Comparison of ENCODE assay signal across 8 cellular contexts in genomic region chr22:20571531-20572007, GRCh38.
A peak's percentile ranks its signal among the peaks of the same experiment; 100 is the strongest.
DNase-seq lines count a peak whose midpoint lies in the region; ATAC-seq and TF ChIP-seq lines count a peak whose summit lies in the region.

No MANE protein-coding gene starts in this region.

- no peak overlapping the region for H3K27ac ChIP-seq in Peyer's patch

- POLR2A ChIA-PET in activated naive CD8-positive, alpha-beta T cell treated with anti-CD3 and anti-CD28 coated beads, Interleukin-2, amount 10 ng/mL, durations not matched to agents 7 days and 5 days (lab: Charles Lee) = interaction anchor here (2.3 kb wide), 1 partner anchor 14 kb away, joined by 9 read pairs; no protein-coding TSS in a partner anchor

- H3K36me3 Mint-ChIP-seq in activated naive CD8-positive, alpha-beta T cell treated with anti-CD3 and anti-CD28 coated beads, Interleukin-2, amount 10 ng/mL, durations not matched to agents 7 days and 5 days = peaks cover 48% of the 10 kb centered on the region

- H3K27me3 ChIP-seq in Peyer's patch (no peaks in the 10 kb centered on the region), kidney epithelial cell (ENCODE audit: control insufficient read depth, insufficient read depth, low read length) (no peaks in the 10 kb centered on the region)

- peaks cover 0 to 96% (median 0%) of the 10 kb centered on the region in 3 donors for H3K36me3 ChIP-seq in Peyer's patch
- H3K36me3 ChIP-seq in kidney epithelial cell (ENCODE audit: control insufficient read depth, insufficient read depth, low read length) = peaks cover 9% of the 10 kb centered on the region

- H3K9me3 Mint-ChIP-seq in activated naive CD8-positive, alpha-beta T cell treated with anti-CD3 and anti-CD28 coated beads, Interleukin-2, amount 10 ng/mL, durations not matched to agents 7 days and 5 days = no peaks in the 10 kb centered on the region

- no peaks in the 10 kb centered on the region for H3K9me3 ChIP-seq in Peyer's patch

- intact Hi-C loops in sciatic nerve (cut with DNase I) = loop anchor here (10.0 kb wide), 1 partner anchor 147 kb away; no protein-coding TSS in a partner anchor

- DNase-seq in Peyer's patch (peak in 2 of 3 donors; percentile 53 to 73), kidney epithelial cell (ENCODE audit: low read depth) (no peak), sciatic nerve (ENCODE audit: low spot score) (no peak)
- peak; percentile 80 for DNase-seq in activated naive CD8-positive, alpha-beta T cell treated with anti-CD3 and anti-CD28 coated beads, Interleukin-2, amount 10 ng/mL, durations not matched to agents 7 days and 5 days
- DNase-seq in stimulated activated naive CD4-positive, alpha-beta T cell treated with Interleukin-2 at 50 U/mL for 16 hours (lab: John Stamatoyannopoulos, UW) = peak; percentile 36

- no peaks in the 10 kb centered on the region for H3K27me3 Mint-ChIP-seq in activated naive CD8-positive, alpha-beta T cell treated with anti-CD3 and anti-CD28 coated beads, Interleukin-2, amount 10 ng/mL, durations not matched to agents 7 days and 5 days

- TF ChIP-seq CTCF in GM12872 (IDR thresholded peaks at IDR 0.05; ENCODE audit: insufficient read depth, low read depth, low read length) (peak; percentile 89), Peyer's patch (IDR thresholded peaks at IDR 0.05) (peak; percentile 41 to 75 (median 58)), kidney epithelial cell (IDR thresholded peaks at IDR 0.05; ENCODE audit: insufficient read depth, low read length, poor library complexity, severe bottlenecking) (peak; percentile 75)

- TF ChIP-seq POLR2A in Peyer's patch (IDR thresholded peaks at IDR 0.05) = no peak

- H3K4me1 Mint-ChIP-seq in activated naive CD8-positive, alpha-beta T cell treated with anti-CD3 and anti-CD28 coated beads, Interleukin-2, amount 10 ng/mL, durations not matched to agents 7 days and 5 days = peaks cover 46% of the 10 kb centered on the region

- peaks cover 0 to 28% (median 19%) of the 10 kb centered on the region in 4 donors for H3K4me1 ChIP-seq in Peyer's patch

- H3K27ac Mint-ChIP-seq in activated naive CD8-positive, alpha-beta T cell treated with anti-CD3 and anti-CD28 coated beads, Interleukin-2, amount 10 ng/mL, durations not matched to agents 7 days and 5 days = peak overlapping the region; percentile 40

- no peak for ATAC-seq in activated naive CD8-positive, alpha-beta T cell treated with anti-CD3 and anti-CD28 coated beads, Interleukin-2, amount 10 ng/mL, durations not matched to agents 7 days and 5 days (ENCODE audit: low read depth)
- no peak for ATAC-seq in GM18873 (IDR thresholded peaks at IDR 0.05; ENCODE audit: low FRiP score, unreplicated experiment)
- no peak for ATAC-seq in HG02642 (IDR thresholded peaks at IDR 0.05; ENCODE audit: poor library complexity, unreplicated experiment)
- no peak for ATAC-seq in sciatic nerve

- no peak overlapping the region for H3K4me3 ChIP-seq in Peyer's patch
- H3K4me3 ChIP-seq in kidney epithelial cell (ENCODE audit: low read depth, low read length) = no peak overlapping the region

- no peak overlapping the region for H3K4me3 Mint-ChIP-seq in activated naive CD8-positive, alpha-beta T cell treated with anti-CD3 and anti-CD28 coated beads, Interleukin-2, amount 10 ng/mL, durations not matched to agents 7 days and 5 days

Comparison
In these comparisons a context has a peak if more than half of its experiments do, and no peak if none do; other contexts are left out.
1. DNase-seq: peak in Peyer's patch (2 of 3), activated naive CD8-positive, alpha-beta T cell treated with anti-CD3 and anti-CD28 coated beads, Interleukin-2, amount 10 ng/mL, durations not matched to agents 7 days and 5 days (single experiment) and stimulated activated naive CD4-positive, alpha-beta T cell treated with Interleukin-2 at 50 U/mL for 16 hours (single experiment); none in kidney epithelial cell (single experiment) and sciatic nerve (single experiment).
2. Peak in every context shown above with its lines, with median percentiles within 50 percentile points of each other: CTCF ChIP-seq.